12 cellular contexts compared by ENCODE assay signal in the genomic region with DNA sequence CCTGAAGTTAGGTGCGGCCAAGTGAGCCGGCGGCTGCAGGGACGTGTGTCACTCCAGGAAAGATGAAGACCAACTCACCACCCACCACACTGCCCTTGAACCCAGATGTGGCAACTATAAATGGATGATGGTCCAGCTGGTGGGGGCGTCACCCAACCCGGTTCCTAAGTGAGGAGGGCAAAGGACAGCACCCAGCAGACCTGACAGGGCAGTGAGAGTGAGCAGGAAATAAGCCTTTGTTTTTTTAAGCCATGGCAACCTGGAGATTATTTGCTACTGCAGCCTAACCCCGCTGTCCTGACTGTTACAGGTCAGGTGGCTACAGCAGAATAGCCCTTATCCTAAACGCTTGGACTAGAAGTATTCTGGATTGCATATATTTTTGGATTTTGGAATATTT.
"Had no signal": no experiment of that assay in that cellular context is flagged by ENCODE, and none has a peak within 500 bp of the region (broad histone marks: within the 10 kb centered on the region; RNA-seq: fewer than 3 reads in every experiment).

No MANE protein-coding gene starts in this region.

- DNase-seq: activated CD4-positive, alpha-beta memory T cell treated with anti-CD3 and anti-CD28 coated beads for 36 hours; activated effector memory CD4-positive, alpha-beta T cell treated with anti-CD3 and anti-CD28 coated beads, Interleukin-2, amount 50 U/mL, for 16 hours; activated T-cell treated with anti-CD3 and anti-CD28 coated beads, Interleukin-2, amount 50 U/mL, for 4 hours; amniotic stem cell; brain microvascular endothelial cell; dermis blood vessel endothelial cell; immature natural killer cell; left cardiac atrium; T-helper 9 cell; tibial artery had no signal

- H3K27ac ChIP-seq: brain microvascular endothelial cell, tibial artery had no signal

- H3K4me1 ChIP-seq: tibial artery had no signal

- H3K9me3 ChIP-seq: tibial artery had no signal

- H3K27ac Mint-ChIP-seq: activated CD4-positive, alpha-beta memory T cell treated with anti-CD3 and anti-CD28 coated beads for 36 hours; activated naive CD4-positive, alpha-beta T cell treated with anti-CD3 and anti-CD28 coated beads, Interleukin-2, amount 50 U/mL, for 72 hours; immature natural killer cell; nephron had no signal

- H3K36me3 Mint-ChIP-seq: activated CD4-positive, alpha-beta memory T cell treated with anti-CD3 and anti-CD28 coated beads for 36 hours; activated naive CD4-positive, alpha-beta T cell treated with anti-CD3 and anti-CD28 coated beads, Interleukin-2, amount 50 U/mL, for 72 hours; immature natural killer cell had no signal

- H3K27me3 ChIP-seq: brain microvascular endothelial cell had no signal

- H3K4me3 ChIP-seq: tibial artery had no signal

- H3K36me3 ChIP-seq: brain microvascular endothelial cell, tibial artery had no signal

- H3K9me3 Mint-ChIP-seq: activated CD4-positive, alpha-beta memory T cell treated with anti-CD3 and anti-CD28 coated beads for 36 hours; activated naive CD4-positive, alpha-beta T cell treated with anti-CD3 and anti-CD28 coated beads, Interleukin-2, amount 50 U/mL, for 72 hours; activated T-cell treated with anti-CD3 and anti-CD28 coated beads, Interleukin-2, amount 50 U/mL, for 4 hours; immature natural killer cell had no signal

- ATAC-seq: activated naive CD4-positive, alpha-beta T cell treated with anti-CD3 and anti-CD28 coated beads, Interleukin-2, amount 50 U/mL, for 72 hours; activated T-cell treated with anti-CD3 and anti-CD28 coated beads, Interleukin-2, amount 50 U/mL, for 4 hours; left cardiac atrium had no signal

- H3K4me1 Mint-ChIP-seq: immature natural killer cell had no signal

- H3K4me3 Mint-ChIP-seq: activated CD4-positive, alpha-beta memory T cell treated with anti-CD3 and anti-CD28 coated beads for 36 hours; activated T-cell treated with anti-CD3 and anti-CD28 coated beads, Interleukin-2, amount 50 U/mL, for 4 hours; immature natural killer cell; nephron had no signal
